In the genomic region with DNA sequence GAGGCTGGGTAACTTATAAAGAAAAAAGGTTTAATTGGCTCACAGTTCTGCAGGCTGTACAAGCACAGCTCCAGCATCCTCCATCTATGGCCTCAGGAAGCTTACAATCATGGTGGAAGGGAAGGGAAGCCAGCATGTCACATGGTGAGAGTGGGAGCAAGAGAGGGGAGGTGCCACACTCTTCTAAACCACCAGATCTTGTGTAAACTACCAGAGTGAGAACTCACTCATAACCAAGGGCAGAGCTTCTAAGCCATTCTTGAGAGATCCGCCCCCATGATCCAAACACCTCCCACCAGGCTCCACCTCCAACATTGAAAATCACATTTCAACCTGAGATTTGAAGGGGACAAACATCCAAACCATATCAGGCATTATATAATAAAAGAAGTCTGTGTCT, we compare ENCODE assay signal across 23 cellular contexts.
"Had no signal": no experiment of that assay in that cellular context is flagged by ENCODE, and none has a peak within 500 bp of the region (broad histone marks: within the 10 kb centered on the region; RNA-seq: fewer than 3 reads in every experiment).

No MANE protein-coding gene starts in this region.

- H3K27ac ChIP-seq: SK-N-MC had no signal

- ATAC-seq: activated CD8-positive, alpha-beta T cell treated with anti-CD3 and anti-CD28 coated beads, Interleukin-2, amount 10 ng/mL, durations not matched to agents 7 days and 5 days; Panc1; Right ventricle myocardium inferior; T-cell had no signal

- DNase-seq: activated CD4-positive, alpha-beta T cell treated with anti-CD3 and anti-CD28 coated beads for 48 hours; activated CD4-positive, alpha-beta T cell treated with anti-CD3 and anti-CD28 coated beads, Interleukin-2, amount 50 U/mL, for 4 hours; activated CD4-positive, CD25-positive, alpha-beta regulatory T cell treated with anti-CD3 and anti-CD28 coated beads, Interleukin-2, amount 50 U/mL, for 72 hours; activated CD8-positive, alpha-beta memory T cell treated with anti-CD3 and anti-CD28 coated beads, Interleukin-2, amount 50 U/mL, for 48 hours; activated CD8-positive, alpha-beta T cell treated with anti-CD3 and anti-CD28 coated beads, Interleukin-2, amount 10 ng/mL, durations not matched to agents 7 days and 5 days; activated T-cell treated with anti-CD3 and anti-CD28 coated beads, Interleukin-2, amount 50 U/mL, for 1 hour; aorta; central memory CD4-positive, alpha-beta T cell; KG1; NCI-H1092 treated with DMSO at 0.1 percent for 48 hours; NCI-H1436; NCI-H1694 treated with DMSO at 0.1 percent for 48 hours; NCI-H345; NCI-H510A treated with DMSO at 0.1 percent for 48 hours; NCI-H69; NK-92 treated with Interleukin-12 subunit alpha and Interleukin-12 subunit beta, amount 100 ng/mL, for 24 hours; OCI-M1; RPMI8226; T-cell; T-helper 2 cell had no signal

- H3K4me3 ChIP-seq: SK-N-MC had no signal
